Comparison of ENCODE assay signal across 8 cellular contexts in the genomic region with DNA sequence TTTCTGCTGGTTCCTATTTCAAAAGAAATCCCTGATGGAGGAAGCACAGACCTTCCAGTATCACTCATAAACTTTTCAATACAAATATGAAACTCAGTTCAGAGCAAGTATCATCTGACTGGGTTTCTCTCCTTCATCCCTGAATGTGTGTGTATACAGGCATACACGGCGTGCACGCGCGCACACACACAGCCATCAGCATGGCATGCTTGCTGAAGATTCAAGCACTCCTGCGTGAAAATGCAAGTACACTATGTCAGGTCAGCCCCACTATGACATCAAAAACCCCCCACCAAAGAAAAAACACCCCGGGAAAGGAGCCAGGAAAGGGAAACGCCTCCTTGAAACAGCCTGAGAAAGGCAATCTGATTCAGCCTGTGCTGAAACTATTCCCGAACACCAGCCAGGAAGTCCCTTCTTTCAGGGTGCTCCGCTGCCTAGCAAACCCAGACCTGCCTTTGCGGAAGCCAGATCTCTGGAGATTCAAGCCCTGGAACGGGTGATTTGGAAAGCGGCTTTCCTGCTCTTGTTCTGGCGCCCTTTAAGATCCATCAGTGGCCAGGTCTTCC. TPM values are rescaled to one million over a fixed set of nuclear protein-coding genes. Genes with fewer than 3 reads are reported as not detected.
DNase-seq lines count a peak whose midpoint lies in the region; ATAC-seq and TF ChIP-seq lines count a peak whose summit lies in the region.

No MANE protein-coding gene starts in this region.

- H3K4me3 ChIP-seq in Peyer's patch = peak overlapping the region; percentile 31 to 46 (median 38)
- peak overlapping the region; percentile 43 for H3K4me3 ChIP-seq in epithelial cell of proximal tubule (ENCODE audit: low read depth, low read length)
- H3K4me3 ChIP-seq in mononuclear cell (ENCODE audit: low read length) = peak overlapping the region; percentile 47

- TF ChIP-seq CTCF in Peyer's patch (IDR thresholded peaks at IDR 0.05) (no peak), epithelial cell of proximal tubule (conservative IDR thresholded peaks at IDR 0.05; ENCODE audit: low read depth, low read length) (no peak)

- ATAC-seq in GM21619 (IDR thresholded peaks at IDR 0.05; ENCODE audit: unreplicated experiment) = peak; percentile 16

- peaks cover 0 to 21% (median 2%) of the 10 kb centered on the region in 4 donors for H3K4me1 ChIP-seq in Peyer's patch
- H3K4me1 ChIP-seq in mononuclear cell (ENCODE audit: insufficient read depth, low read length) = peaks cover 39% of the 10 kb centered on the region

- no peaks in the 10 kb centered on the region for H3K9me3 ChIP-seq in Peyer's patch
- H3K9me3 ChIP-seq in mononuclear cell (ENCODE audit: low read depth, low read length) = no peaks in the 10 kb centered on the region

- H3K27me3 ChIP-seq in Peyer's patch (no peaks in the 10 kb centered on the region), mononuclear cell (ENCODE audit: insufficient read depth, low read length) (no peaks in the 10 kb centered on the region)

- H3K36me3 ChIP-seq in Peyer's patch = no peaks in the 10 kb centered on the region

- peak; percentile 50 for DNase-seq in ELR (ENCODE audit: low read depth)
- peak; percentile 18 to 53 (median 50) for DNase-seq in Peyer's patch
- DNase-seq in epithelial cell of proximal tubule (ENCODE audit: low read depth) = no peak
- DNase-seq in dedifferentiated amniotic fluid mesenchymal stem cell (ENCODE audit: extremely low spot score) = no peak
- DNase-seq in retina = no peak
- DNase-seq in T-helper 9 cell = no peak

- TF ChIP-seq POLR2A in Peyer's patch (IDR thresholded peaks at IDR 0.05) = no peak

- peak overlapping the region in 2 of 4 donors; percentile 43 to 50 for H3K27ac ChIP-seq in Peyer's patch

RNA-seq across cellular contexts. Expression of a gene that starts 0.8 kb away (rescaled TPM):
- total RNA-seq in Peyer's patch = 1 to 10 TPM; 5.0 to 9.5 (median 6.3) TPM
- total RNA-seq in epithelial cell of proximal tubule = 1.1 and 2.5 TPM in 2 replicates
- 9.3 TPM for total RNA-seq in mononuclear cell

RNA-seq across cellular contexts. Expression of a gene that starts 19.1 kb away (rescaled TPM):
- total RNA-seq in Peyer's patch (10 to 100 TPM in 1 of 4 donors, 1 to 10 TPM in 3; 5.8 to 13.2 (median 7.3) TPM), epithelial cell of proximal tubule (10.4 and 13.3 TPM in 2 replicates), mononuclear cell (17.3 TPM)

Comparison
In these comparisons a context has a peak if more than half of its experiments do, and no peak if none do; other contexts are left out.
1. DNase-seq: peak in ELR (single experiment) and Peyer's patch (3 of 3); none in epithelial cell of proximal tubule (single experiment), dedifferentiated amniotic fluid mesenchymal stem cell (single experiment), retina (single experiment) and T-helper 9 cell (single experiment).
2. Peak in every context shown above with its lines, with median percentiles within 50 percentile points of each other: H3K4me3 ChIP-seq.